19 cellular contexts compared by ENCODE assay signal in genomic region chr1:56411484-56412180, GRCh38.
DNase-seq lines count a peak whose midpoint lies in the region; ATAC-seq and TF ChIP-seq lines count a peak whose summit lies in the region.
"Had no signal": no experiment of that assay in that cellular context is flagged by ENCODE, and none has a peak within 500 bp of the region (broad histone marks: within the 10 kb centered on the region; RNA-seq: fewer than 3 reads in every experiment).

No MANE protein-coding gene starts in this region.

- 45 to 69% methylated on average over 11 to 13 of the region's 13 CpGs for WGBS in body of pancreas, 2 donors

- H3K9me2 ChIP-seq in GM23338 (ENCODE audit: insufficient read depth) = 0 out of 2 replicates have a peak, but pooled peaks cover 9% of the 10 kb centered on the region

- no peak overlapping the region for H3K27ac Mint-ChIP-seq in GM23338
- H3K27ac Mint-ChIP-seq: activated CD4-positive, alpha-beta T cell treated with anti-CD3 and anti-CD28 coated beads for 36 hours; HFFc6; nephron; stimulated activated naive CD8-positive, alpha-beta T cell treated with anti-CD3 and anti-CD28 coated beads, Interleukin-15, amount 100 ng/mL, for 72 hours; T-helper 1 cell treated with Interleukin-12 subunit alpha and Interleukin-12 subunit beta and Interleukin-4 antibody, amounts not matched to agents 30 μg/mL and 1 μg/mL, for 36 hours had no signal

- H3K9me3 Mint-ChIP-seq in GM23338 = 0 out of 3 replicates have a peak, but pooled peaks cover 2% of the 10 kb centered on the region
- H3K9me3 Mint-ChIP-seq: activated T-cell treated with anti-CD3 and anti-CD28 coated beads, Interleukin-2, amount 50 U/mL, for 4 hours; T-helper 1 cell treated with Interleukin-12 subunit alpha and Interleukin-12 subunit beta and Interleukin-4 antibody, amounts not matched to agents 30 μg/mL and 1 μg/mL, for 36 hours had no signal

- peak; percentile 33 for ATAC-seq in body of pancreas
- no peak for ATAC-seq in HG03280 (IDR thresholded peaks at IDR 0.05; ENCODE audit: unreplicated experiment)
- no peak for ATAC-seq in GM19463 (IDR thresholded peaks at IDR 0.05; ENCODE audit: unreplicated experiment)
- no peak for ATAC-seq in GM23338
- ATAC-seq: A549; activated CD4-positive, alpha-beta T cell treated with anti-CD3 and anti-CD28 coated beads for 36 hours; activated T-cell treated with anti-CD3 and anti-CD28 coated beads, Interleukin-2, amount 50 U/mL, for 4 hours; stimulated activated naive CD8-positive, alpha-beta T cell treated with anti-CD3 and anti-CD28 coated beads, Interleukin-15, amount 100 ng/mL, for 72 hours had no signal

- TF ChIP-seq POLR2A in body of pancreas (IDR thresholded peaks at IDR 0.05) = no peak

- peak overlapping the region; percentile 38 for H2AFZ ChIP-seq in parathyroid adenoma
- no peak overlapping the region for H2AFZ ChIP-seq in GM23338

- H3K36me3 Mint-ChIP-seq in GM23338 (ENCODE audit: low read depth) = peaks cover 3% of the 10 kb centered on the region; the same call in 2 of the 3 replicates

- no peaks in the 10 kb centered on the region for H3F3A ChIP-seq in GM23338 (replicated peaks; ENCODE audit: low read depth)

- no peak overlapping the region for H3K4me3 Mint-ChIP-seq in GM23338
- H3K4me3 Mint-ChIP-seq: activated CD4-positive, alpha-beta T cell treated with anti-CD3 and anti-CD28 coated beads for 36 hours; activated T-cell treated with anti-CD3 and anti-CD28 coated beads, Interleukin-2, amount 50 U/mL, for 4 hours; HFFc6; nephron; stimulated activated naive CD8-positive, alpha-beta T cell treated with anti-CD3 and anti-CD28 coated beads, Interleukin-15, amount 100 ng/mL, for 72 hours; T-helper 1 cell treated with Interleukin-12 subunit alpha and Interleukin-12 subunit beta and Interleukin-4 antibody, amounts not matched to agents 30 μg/mL and 1 μg/mL, for 36 hours had no signal

- H3K27me3 Mint-ChIP-seq in GM23338 (ENCODE audit: insufficient read depth, low read depth, poor library complexity) = peaks cover 7% of the 10 kb centered on the region

- no peaks in the 10 kb centered on the region for H4K20me1 ChIP-seq in GM23338 (replicated peaks; ENCODE audit: insufficient read depth)

- H3K4me1 ChIP-seq in body of pancreas = peaks cover 49% of the 10 kb centered on the region
- peaks cover 27% of the 10 kb centered on the region for H3K4me1 ChIP-seq in left ventricle myocardium inferior
- peaks cover 4% of the 10 kb centered on the region for H3K4me1 ChIP-seq in parathyroid adenoma
- peaks cover 5% of the 10 kb centered on the region; the same call in 1 of the 2 replicates for H3K4me1 ChIP-seq in GM23338 (ENCODE audit: insufficient read depth)

- H3K79me2 ChIP-seq in parathyroid adenoma (no peaks in the 10 kb centered on the region), GM23338 (replicated peaks; ENCODE audit: insufficient read depth) (no peaks in the 10 kb centered on the region)

- peak; percentile 64 for DNase-seq in AG09309 (ENCODE audit: low read depth)
- peak; percentile 60 to 77 (median 64) for DNase-seq in body of pancreas
- peak; percentile 27 for DNase-seq in left ventricle myocardium inferior
- no peak for DNase-seq in COLO668 (lab: John Stamatoyannopoulos, UW; ENCODE audit: unreplicated experiment)
- DNase-seq in GM23338 (ENCODE audit: low spot score) = no peak
- DNase-seq: activated CD4-positive, alpha-beta T cell treated with anti-CD3 and anti-CD28 coated beads for 36 hours; activated T-cell treated with anti-CD3 and anti-CD28 coated beads, Interleukin-2, amount 50 U/mL, for 4 hours; HFFc6; islet precursor cell; Kasumi-1; NCI-H1694; NCI-H524 treated with DMSO at 0.1 percent for 48 hours; stimulated activated naive CD8-positive, alpha-beta T cell treated with anti-CD3 and anti-CD28 coated beads, Interleukin-15, amount 100 ng/mL, for 72 hours had no signal

- no peaks in the 10 kb centered on the region for H3K27me3 ChIP-seq in body of pancreas
- no peaks in the 10 kb centered on the region for H3K27me3 ChIP-seq in left ventricle myocardium inferior (ENCODE audit: low read depth)
- no peaks in the 10 kb centered on the region for H3K27me3 ChIP-seq in parathyroid adenoma (ENCODE audit: control insufficient read depth, insufficient read depth, low read length)
- H3K27me3 ChIP-seq in GM23338 (ENCODE audit: insufficient read depth) = no peaks in the 10 kb centered on the region

- H3K36me3 ChIP-seq in body of pancreas (replicated peaks in 1 of 2; ENCODE audit: insufficient read depth in 1 of 2, low read depth in 2 of 2) (no peaks in the 10 kb centered on the region), left ventricle myocardium inferior (no peaks in the 10 kb centered on the region), parathyroid adenoma (ENCODE audit: control insufficient read depth, insufficient read depth, low read length) (no peaks in the 10 kb centered on the region), GM23338 (ENCODE audit: insufficient read depth) (no peaks in the 10 kb centered on the region)

- H3K9me3 ChIP-seq in body of pancreas = no peaks in the 10 kb centered on the region
- no peaks in the 10 kb centered on the region for H3K9me3 ChIP-seq in left ventricle myocardium inferior (replicated peaks)
- H3K9me3 ChIP-seq in parathyroid adenoma (ENCODE audit: control insufficient read depth, low read length) = no peaks in the 10 kb centered on the region
- H3K9me3 ChIP-seq: A549 had no signal

- H3K4me2 ChIP-seq in parathyroid adenoma (ENCODE audit: low read length) (no peak overlapping the region), GM23338 (no peak overlapping the region)
- H3K4me2 ChIP-seq: A549 had no signal

- TF ChIP-seq CTCF in AG09309 (IDR thresholded peaks at IDR 0.05; ENCODE audit: control insufficient read depth, insufficient read depth, low read depth, low read length, missing control alignments) (peak; percentile 63), body of pancreas (IDR thresholded peaks at IDR 0.05) (peak in 2 of 7 experiments; percentile 25 to 30), left ventricle myocardium inferior (IDR thresholded peaks at IDR 0.05; ENCODE audit: borderline replicate concordance) (peak; percentile 52), parathyroid adenoma (IDR thresholded peaks at IDR 0.05) (no peak), GM23338 (conservative IDR thresholded peaks at IDR 0.05; ENCODE audit: low read depth in 2 of 2) (0 out of 4 replicates have a peak, but pooled peaks of 1 of the 2 experiments have one; percentile 13)

- H3K9ac ChIP-seq in parathyroid adenoma = no peak overlapping the region

- H3K4me3 ChIP-seq in AG09309 (ENCODE audit: control insufficient read depth, low read depth, low read length) (no peak overlapping the region), body of pancreas (no peak overlapping the region), left ventricle myocardium inferior (no peak overlapping the region), parathyroid adenoma (ENCODE audit: low read depth, low read length) (no peak overlapping the region), GM23338 (no peak overlapping the region)
- H3K4me3 ChIP-seq: A549 had no signal

- H3K4me1 Mint-ChIP-seq in GM23338 = peaks cover 21% of the 10 kb centered on the region
- H3K4me1 Mint-ChIP-seq: activated CD4-positive, alpha-beta T cell treated with anti-CD3 and anti-CD28 coated beads for 36 hours; stimulated activated naive CD8-positive, alpha-beta T cell treated with anti-CD3 and anti-CD28 coated beads, Interleukin-15, amount 100 ng/mL, for 72 hours had no signal

- intact Hi-C loops in body of pancreas (cut with DNase I) (no loop called here), left ventricle myocardium inferior (cut with micrococcal nuclease) (no loop called here)

- H3K27ac ChIP-seq in body of pancreas (peak overlapping the region in 2 of 4 donors; percentile 40 to 47), left ventricle myocardium inferior (replicated peaks) (peak overlapping the region; percentile 78), parathyroid adenoma (peak overlapping the region; percentile 72), GM23338 (ENCODE audit: low read depth) (no peak overlapping the region)

TF ChIP-seq in GM23338, 12 proteins besides CTCF, POLR2A, EP300 and RAD21 (continues in another document):
- TF ChIP-seq EZH2 (IDR thresholded peaks at IDR 0.05; ENCODE audit: low read depth, unreplicated experiment) = no peak
- TF ChIP-seq, protein P1, sequence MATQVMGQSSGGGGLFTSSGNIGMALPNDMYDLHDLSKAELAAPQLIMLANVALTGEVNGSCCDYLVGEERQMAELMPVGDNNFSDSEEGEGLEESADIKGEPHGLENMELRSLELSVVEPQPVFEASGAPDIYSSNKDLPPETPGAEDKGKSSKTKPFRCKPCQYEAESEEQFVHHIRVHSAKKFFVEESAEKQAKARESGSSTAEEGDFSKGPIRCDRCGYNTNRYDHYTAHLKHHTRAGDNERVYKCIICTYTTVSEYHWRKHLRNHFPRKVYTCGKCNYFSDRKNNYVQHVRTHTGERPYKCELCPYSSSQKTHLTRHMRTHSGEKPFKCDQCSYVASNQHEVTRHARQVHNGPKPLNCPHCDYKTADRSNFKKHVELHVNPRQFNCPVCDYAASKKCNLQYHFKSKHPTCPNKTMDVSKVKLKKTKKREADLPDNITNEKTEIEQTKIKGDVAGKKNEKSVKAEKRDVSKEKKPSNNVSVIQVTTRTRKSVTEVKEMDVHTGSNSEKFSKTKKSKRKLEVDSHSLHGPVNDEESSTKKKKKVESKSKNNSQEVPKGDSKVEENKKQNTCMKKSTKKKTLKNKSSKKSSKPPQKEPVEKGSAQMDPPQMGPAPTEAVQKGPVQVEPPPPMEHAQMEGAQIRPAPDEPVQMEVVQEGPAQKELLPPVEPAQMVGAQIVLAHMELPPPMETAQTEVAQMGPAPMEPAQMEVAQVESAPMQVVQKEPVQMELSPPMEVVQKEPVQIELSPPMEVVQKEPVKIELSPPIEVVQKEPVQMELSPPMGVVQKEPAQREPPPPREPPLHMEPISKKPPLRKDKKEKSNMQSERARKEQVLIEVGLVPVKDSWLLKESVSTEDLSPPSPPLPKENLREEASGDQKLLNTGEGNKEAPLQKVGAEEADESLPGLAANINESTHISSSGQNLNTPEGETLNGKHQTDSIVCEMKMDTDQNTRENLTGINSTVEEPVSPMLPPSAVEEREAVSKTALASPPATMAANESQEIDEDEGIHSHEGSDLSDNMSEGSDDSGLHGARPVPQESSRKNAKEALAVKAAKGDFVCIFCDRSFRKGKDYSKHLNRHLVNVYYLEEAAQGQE (IDR thresholded peaks at IDR 0.05; ENCODE audit: unreplicated experiment) = no peak

Comparison
In these comparisons a context has a peak if more than half of its experiments do, and no peak if none do; other contexts are left out.
1. DNase-seq: peak in AG09309 (single experiment), body of pancreas (4 of 4) and left ventricle myocardium inferior (single experiment); none in COLO668 (single experiment) and GM23338 (single experiment).